9 cellular contexts compared by ENCODE assay signal in genomic region chr3:46883252-46884185, GRCh38. TPM values are rescaled to one million over a fixed set of nuclear protein-coding genes. Genes with fewer than 3 reads are reported as not detected.
DNase-seq lines count a peak whose midpoint lies in the region; ATAC-seq and TF ChIP-seq lines count a peak whose summit lies in the region.
"Had no signal": no experiment of that assay in that cellular context is flagged by ENCODE, and none has a peak within 500 bp of the region (broad histone marks: within the 10 kb centered on the region; RNA-seq: fewer than 3 reads in every experiment).

No MANE protein-coding gene starts in this region.

- peak overlapping the region; percentile 21 for H3K4me3 Mint-ChIP-seq in activated CD4-positive, alpha-beta T cell treated with anti-CD3 and anti-CD28 coated beads, Interleukin-2, amount 10 ng/mL, durations not matched to agents 24 days and 14 days
- H3K4me3 Mint-ChIP-seq in activated naive CD8-positive, alpha-beta T cell treated with anti-CD3 and anti-CD28 coated beads for 36 hours = peak overlapping the region; percentile 57
- peak overlapping the region; percentile 9 to 72 (median 42) for H3K4me3 Mint-ChIP-seq in immature natural killer cell

- no peaks in the 10 kb centered on the region for H3K36me3 Mint-ChIP-seq in activated CD4-positive, alpha-beta T cell treated with anti-CD3 and anti-CD28 coated beads, Interleukin-2, amount 10 ng/mL, durations not matched to agents 24 days and 14 days (ENCODE audit: low read depth)
- no peaks in the 10 kb centered on the region for H3K36me3 Mint-ChIP-seq in activated naive CD8-positive, alpha-beta T cell treated with anti-CD3 and anti-CD28 coated beads for 36 hours
- peaks cover 0 to 3% (median 3%) of the 10 kb centered on the region in 3 donors for H3K36me3 Mint-ChIP-seq in immature natural killer cell

- H3K27me3 Mint-ChIP-seq in activated CD4-positive, alpha-beta T cell treated with anti-CD3 and anti-CD28 coated beads, Interleukin-2, amount 10 ng/mL, durations not matched to agents 24 days and 14 days = peaks cover 69% of the 10 kb centered on the region
- H3K27me3 Mint-ChIP-seq in activated naive CD8-positive, alpha-beta T cell treated with anti-CD3 and anti-CD28 coated beads for 36 hours = peaks cover 57% of the 10 kb centered on the region
- peaks cover 12 to 18% (median 14%) of the 10 kb centered on the region in 3 donors for H3K27me3 Mint-ChIP-seq in immature natural killer cell (ENCODE audit: low read depth in 3 of 3)

- H3K27me3 ChIP-seq in thoracic aorta (replicated peaks; ENCODE audit: insufficient read depth) = no peaks in the 10 kb centered on the region

- H3K4me3 ChIP-seq in thoracic aorta = peak overlapping the region; percentile 93

- H3K36me3 ChIP-seq in thoracic aorta = no peaks in the 10 kb centered on the region

- H3K4me1 Mint-ChIP-seq in activated CD4-positive, alpha-beta T cell treated with anti-CD3 and anti-CD28 coated beads, Interleukin-2, amount 10 ng/mL, durations not matched to agents 24 days and 14 days = peaks cover 2% of the 10 kb centered on the region
- H3K4me1 Mint-ChIP-seq in activated naive CD8-positive, alpha-beta T cell treated with anti-CD3 and anti-CD28 coated beads for 36 hours = no peaks in the 10 kb centered on the region
- peaks cover 22 to 29% of the 10 kb centered on the region in 2 donors for H3K4me1 Mint-ChIP-seq in immature natural killer cell

- H3K27ac ChIP-seq in thoracic aorta = no peak overlapping the region

- no peak for DNase-seq in activated CD4-positive, alpha-beta T cell treated with anti-CD3 and anti-CD28 coated beads, Interleukin-2, amount 10 ng/mL, durations not matched to agents 24 days and 14 days
- DNase-seq in activated CD4-positive, alpha-beta T cell treated with anti-CD3 and anti-CD28 coated beads, Interleukin-2, amount 50 U/mL, for 48 hours = no peak
- DNase-seq in activated naive CD8-positive, alpha-beta T cell treated with anti-CD3 and anti-CD28 coated beads for 36 hours = no peak
- no peak for DNase-seq in immature natural killer cell
- DNase-seq in thoracic aorta (ENCODE audit: low spot score) = no peak
- DNase-seq in RKO (ENCODE audit: low spot score) = no peak

- H3K9me3 ChIP-seq in thoracic aorta = no peaks in the 10 kb centered on the region

- TF ChIP-seq CTCF in thoracic aorta (IDR thresholded peaks at IDR 0.05) = no peak

- peaks cover 3 to 27% of the 10 kb centered on the region in 2 donors for H3K4me1 ChIP-seq in thoracic aorta (ENCODE audit: control insufficient read depth in 1 of 2, low read depth in 2 of 2)

- intact Hi-C loops in activated CD4-positive, alpha-beta T cell treated with anti-CD3 and anti-CD28 coated beads, Interleukin-2, amount 10 ng/mL, durations not matched to agents 24 days and 14 days (cut with micrococcal nuclease) = no loop called here

- no peaks in the 10 kb centered on the region for H3K9me3 Mint-ChIP-seq in activated CD4-positive, alpha-beta T cell treated with anti-CD3 and anti-CD28 coated beads, Interleukin-2, amount 10 ng/mL, durations not matched to agents 24 days and 14 days
- H3K9me3 Mint-ChIP-seq in activated naive CD8-positive, alpha-beta T cell treated with anti-CD3 and anti-CD28 coated beads for 36 hours = no peaks in the 10 kb centered on the region
- H3K9me3 Mint-ChIP-seq in immature natural killer cell = no peaks in the 10 kb centered on the region

- no peak overlapping the region for H3K27ac Mint-ChIP-seq in activated CD4-positive, alpha-beta T cell treated with anti-CD3 and anti-CD28 coated beads, Interleukin-2, amount 10 ng/mL, durations not matched to agents 24 days and 14 days
- H3K27ac Mint-ChIP-seq in activated naive CD8-positive, alpha-beta T cell treated with anti-CD3 and anti-CD28 coated beads for 36 hours = no peak overlapping the region
- no peak overlapping the region for H3K27ac Mint-ChIP-seq in immature natural killer cell

- ATAC-seq in thoracic aorta (ENCODE audit: insufficient number of reproducible peaks, low FRiP score, low read depth) (no peak), GM21381 (IDR thresholded peaks at IDR 0.05; ENCODE audit: unreplicated experiment) (no peak), HG03571 (IDR thresholded peaks at IDR 0.05; ENCODE audit: unreplicated experiment) (no peak)

RNA-seq across cellular contexts. Expression of gene PTH1R, which starts 6.0 kb away (rescaled TPM):
- total RNA-seq in activated CD4-positive, alpha-beta T cell treated with anti-CD3 and anti-CD28 coated beads, Interleukin-2, amount 10 ng/mL, durations not matched to agents 24 days and 14 days = not detected in 2 replicates
- total RNA-seq in activated naive CD8-positive, alpha-beta T cell treated with anti-CD3 and anti-CD28 coated beads for 36 hours = not detected
- not detected for polyA plus RNA-seq in immature natural killer cell
- total RNA-seq in thoracic aorta = 1 to 10 TPM; 5.6 to 8.9 TPM
- total RNA-seq: T-helper 1 cell treated with Interleukin-12 subunit alpha and Interleukin-12 subunit beta and Interleukin-4 antibody, amounts not matched to agents 30 ng/mL and 1 ng/mL, for 36 hours had no signal

RNA-seq across cellular contexts. Expression of gene MYL3, which starts 20.3 kb away (rescaled TPM):
- total RNA-seq in activated CD4-positive, alpha-beta T cell treated with anti-CD3 and anti-CD28 coated beads, Interleukin-2, amount 10 ng/mL, durations not matched to agents 24 days and 14 days = not detected in 2 replicates
- total RNA-seq in activated naive CD8-positive, alpha-beta T cell treated with anti-CD3 and anti-CD28 coated beads for 36 hours = not detected
- not detected for polyA plus RNA-seq in immature natural killer cell
- 1 to 10 TPM in 1 of 2 donors, not detected in 1; 1.5 TPM for total RNA-seq in thoracic aorta
- total RNA-seq: T-helper 1 cell treated with Interleukin-12 subunit alpha and Interleukin-12 subunit beta and Interleukin-4 antibody, amounts not matched to agents 30 ng/mL and 1 ng/mL, for 36 hours had no signal
